2 cellular contexts compared by ENCODE assay signal in genomic region chr9:23798325-23798724, GRCh38.
TF ChIP-seq lines count a peak whose summit lies in the region.

No MANE protein-coding gene starts in this region.

TF ChIP-seq in HepG2, 621 proteins besides CTCF, POLR2A, EP300 and RAD21:
- TF ChIP-seq U2AF1 (optimal IDR thresholded peaks at IDR 0.05; ENCODE audit: low read depth, low read length) (no peak), MAFK (conservative IDR thresholded peaks at IDR 0.05 in 1 of 2, IDR thresholded peaks at IDR 0.05 in 1 of 2; ENCODE audit: low read length in 2 of 2) (peak; percentile 50 to 71; a peak in 3 of 4 replicates)

TF ChIP-seq in HEK293, 187 proteins besides CTCF, POLR2A, EP300 and RAD21:
- TF ChIP-seq ZIC2 (tag by site-specific recombination; IDR thresholded peaks at IDR 0.05) (0 out of 2 replicates have a peak, but pooled peaks have one; percentile 20), FEZF1 (tag by site-specific recombination; IDR thresholded peaks at IDR 0.05) (peak; percentile 22; the same call in 1 of the 2 replicates), ZSCAN5A (tag by site-specific recombination; IDR thresholded peaks at IDR 0.05) (no peak)
